In the genomic region with DNA sequence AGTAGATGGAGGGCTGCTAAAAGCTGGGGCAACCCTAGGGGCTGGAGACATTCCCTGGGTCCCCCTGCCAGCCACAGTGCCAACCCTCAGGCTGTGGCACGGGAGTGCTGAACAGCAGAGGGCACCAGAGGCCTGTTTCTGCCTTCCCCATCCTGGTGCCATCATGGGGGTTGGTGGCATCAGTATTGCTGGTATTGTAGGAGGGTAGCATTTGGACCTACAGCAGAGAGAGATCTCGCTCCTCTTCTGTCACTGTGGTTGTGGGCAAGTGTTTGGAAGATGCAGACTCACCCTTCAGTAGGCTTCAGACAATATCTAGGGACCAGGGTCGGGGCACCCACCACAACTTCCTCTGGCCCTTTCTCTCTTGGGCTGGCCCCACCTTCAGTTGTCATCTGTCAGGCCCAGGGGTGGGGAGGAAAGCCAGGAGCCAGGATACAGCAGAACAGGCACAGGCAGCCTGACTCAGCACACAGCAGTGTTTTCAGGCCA, we compare ENCODE assay signal across 9 cellular contexts.
DNase-seq lines count a peak whose midpoint lies in the region; ATAC-seq and FAIRE-seq lines count a peak whose summit lies in the region.
"Had no signal": no experiment of that assay in that cellular context is flagged by ENCODE, and none has a peak within 500 bp of the region (broad histone marks: within the 10 kb centered on the region; RNA-seq: fewer than 3 reads in every experiment).

No MANE protein-coding gene starts in this region.

- peak; percentile 81 for FAIRE-seq in HTR-8/SVneo (lab: Jason Lieb, UNC)
- FAIRE-seq: K562 had no signal

- peaks cover 0 to 1% of the 10 kb centered on the region in 2 donors for H3K27me3 Mint-ChIP-seq in CD4-positive, alpha-beta memory T cell

- H3K9me3 Mint-ChIP-seq in CD4-positive, alpha-beta memory T cell: no peaks in the 10 kb centered on the region

- CTCF ChIA-PET in CD4-positive, alpha-beta memory T cell (lab: Charles Lee; ENCODE audit: partially characterized antibody): interaction anchor here (0.6 to 3.7 kb wide), 37 partner anchors 10 to 1147 kb away, joined by 3 to 38 read pairs (median 4); partner anchors contain the start of gene TLE3

- H3K4me1 ChIP-seq in CD4-positive, alpha-beta memory T cell (ENCODE audit: insufficient read depth, low read length): peaks cover 35% of the 10 kb centered on the region

- no peak overlapping the region for H3K27ac ChIP-seq in CD4-positive, alpha-beta memory T cell (ENCODE audit: low read depth, low read length)

- in situ Hi-C loops in SK-MEL-5 (cut with HindIII; ENCODE audit: low pct_unique_long_range_greater_than_20kb, low sequenced_read_pairs): no loop called here

- H3K27ac Mint-ChIP-seq in CD4-positive, alpha-beta memory T cell: peak overlapping the region in 2 of 7 donors; percentile 25 to 38

- ATAC-seq in Right ventricle myocardium superior (ENCODE audit: poor library complexity) (peak; percentile 93), sciatic nerve (peak; percentile 84), GM19455 (IDR thresholded peaks at IDR 0.05; ENCODE audit: unreplicated experiment) (no peak)
- ATAC-seq: K562 had no signal

- DNase-seq in CD4-positive, alpha-beta memory T cell: peak; percentile 59 to 64 (median 61)
- DNase-seq in HTR-8/SVneo (ENCODE audit: insufficient read length, low spot score) (peak; percentile 71), SK-MEL-5 (ENCODE audit: low read depth, low spot score) (peak; percentile 59), Right ventricle myocardium superior (peak; percentile 70), sciatic nerve (ENCODE audit: low spot score) (peak; percentile 77), HuH-7.5 (ENCODE audit: low spot score) (no peak)
- DNase-seq in activated naive CD4-positive, alpha-beta T cell treated with Interleukin-2 at 50 U/mL for 16 hours: peak; percentile 75

- H3K27me3 ChIP-seq in CD4-positive, alpha-beta memory T cell (ENCODE audit: insufficient read depth, low read length): no peaks in the 10 kb centered on the region

- H3K4me3 Mint-ChIP-seq in CD4-positive, alpha-beta memory T cell: peak overlapping the region in 1 of 8 donors; percentile 37

- peaks cover 18 to 41% (median 33%) of the 10 kb centered on the region in 4 donors for H3K4me1 Mint-ChIP-seq in CD4-positive, alpha-beta memory T cell

- POLR2A ChIA-PET in CD4-positive, alpha-beta memory T cell (lab: Charles Lee; ENCODE audit: partially characterized antibody): interaction anchor here (1.3 to 1.5 kb wide), 3 partner anchors 519 to 891 kb away, joined by 3 to 11 read pairs (median 4); partner anchors contain the start of gene TLE3

- intact Hi-C loops in CD4-positive, alpha-beta memory T cell (cut with micrococcal nuclease): loop anchor here (1.0 to 5.0 kb wide), 9 partner anchors 136 to 912 kb away; no protein-coding TSS in a partner anchor
- intact Hi-C loops in Right ventricle myocardium superior (cut with DNase I): loop anchor here (5.0 to 10.0 kb wide), 2 partner anchors 76 to 909 kb away; no protein-coding TSS in a partner anchor
- intact Hi-C loops in sciatic nerve (cut with DNase I): loop anchor here (10.0 kb wide), 1 partner anchor 899 kb away; no protein-coding TSS in a partner anchor

- no peak overlapping the region for H3K4me3 ChIP-seq in CD4-positive, alpha-beta memory T cell (ENCODE audit: low read length in 2 of 2)
- H3K4me3 ChIP-seq: K562 had no signal

- H3K36me3 Mint-ChIP-seq in CD4-positive, alpha-beta memory T cell: no peaks in the 10 kb centered on the region

- H3K36me3 ChIP-seq in CD4-positive, alpha-beta memory T cell (ENCODE audit: insufficient read depth, low read length): no peaks in the 10 kb centered on the region

- H3K9me3 ChIP-seq in CD4-positive, alpha-beta memory T cell (ENCODE audit: control insufficient read depth in 1 of 2, low read length in 2 of 2): no peaks in the 10 kb centered on the region
